Comparison of ENCODE assay signal across 14 cellular contexts in genomic region chr3:133479401-133479800, GRCh38.
DNase-seq lines count a peak whose midpoint lies in the region; FAIRE-seq and TF ChIP-seq lines count a peak whose summit lies in the region.
"Had no signal": no experiment of that assay in that cellular context is flagged by ENCODE, and none has a peak within 500 bp of the region (broad histone marks: within the 10 kb centered on the region; RNA-seq: fewer than 3 reads in every experiment).

No MANE protein-coding gene starts in this region.

- POLR2A ChIA-PET in OCI-LY7 (lab: Charles Lee), result interaction anchor here (0.6 to 12.3 kb wide), 16 partner anchors 8 to 98 kb away, joined by 3 to 196 read pairs (median 8); partner anchors contain the start of gene CDV3
- POLR2A ChIA-PET in HEK293T (lab: Yijun Ruan, JAX), result interaction anchor here (0.6 kb wide), 1 partner anchor 13 kb away, joined by 3 read pairs; no protein-coding TSS in a partner anchor

- H4K20me1 ChIP-seq in OCI-LY7 (ENCODE audit: insufficient read depth, low read length) (no peaks in the 10 kb centered on the region), smooth muscle cell (ENCODE audit: low read depth) (no peaks in the 10 kb centered on the region)

- no peak overlapping the region for H2AFZ ChIP-seq in OCI-LY7 (ENCODE audit: low read length)
- no peak overlapping the region for H2AFZ ChIP-seq in smooth muscle cell (ENCODE audit: low read depth)

- BruUV-seq in OCI-LY7 (replicated peaks; lab: Mats Ljungman, UMichigan), result no TSS peak

- H3K36me3 ChIP-seq in OCI-LY7 (ENCODE audit: insufficient read depth, low read length), result peaks cover 4% of the 10 kb centered on the region; the same call in 1 of the 2 replicates
- no peaks in the 10 kb centered on the region for H3K36me3 ChIP-seq in smooth muscle cell (ENCODE audit: low read depth)
- no peaks in the 10 kb centered on the region for H3K36me3 ChIP-seq in suprapubic skin

- H3K27me3 ChIP-seq in smooth muscle cell (ENCODE audit: low read depth), result no peaks in the 10 kb centered on the region
- no peaks in the 10 kb centered on the region for H3K27me3 ChIP-seq in suprapubic skin

- CTCF ChIA-PET in OCI-LY7 (lab: Charles Lee; ENCODE audit: unreplicated experiment) (interaction anchor here (1.5 to 3.5 kb wide), 4 partner anchors 10 to 94 kb away, joined by 3 to 20 read pairs (median 12); partner anchors contain the start of gene CDV3), HEK293T (lab: Yijun Ruan, JAX) (interaction anchor here (1.0 kb wide), 1 partner anchor 22 kb away, joined by 3 read pairs; no protein-coding TSS in a partner anchor)

- H3K27ac ChIP-seq in OCI-LY7 (ENCODE audit: low read depth, low read length, poor library complexity, severe bottlenecking) (peak overlapping the region; percentile 98), epithelial cell of prostate (peak overlapping the region; percentile 85), smooth muscle cell (ENCODE audit: low read depth) (peak overlapping the region; percentile 24), suprapubic skin (no peak overlapping the region)
- H3K27ac ChIP-seq: SK-N-MC had no signal

- intact Hi-C loops in OCI-LY7 (cut with micrococcal nuclease; ENCODE audit: unreplicated experiment), result no loop called here

- no peak overlapping the region for H3K9ac ChIP-seq in smooth muscle cell (ENCODE audit: low read depth)

- H3K9me2 ChIP-seq in OCI-LY7 (ENCODE audit: insufficient read depth, low read length), result no peaks in the 10 kb centered on the region

- WGBS in smooth muscle cell (ENCODE audit: low lambda C conversion rate), result 75% methylated on average over 2 of the region's 2 CpGs
- 86% methylated on average over 2 of the region's 2 CpGs for WGBS in suprapubic skin

- DNase-seq in GM19239 (ENCODE audit: insufficient read length, low spot score) (no peak), OCI-LY7 (ENCODE audit: low spot score) (no peak), epithelial cell of prostate (ENCODE audit: low read depth, low spot score) (no peak), smooth muscle cell (lab: John Stamatoyannopoulos, UW; ENCODE audit: unreplicated experiment) (no peak), HEK293T (ENCODE audit: extremely low spot score) (no peak), T1000 (lab: John Stamatoyannopoulos, UW) (no peak), suprapubic skin (ENCODE audit: low spot score in 2 of 2) (no peak)
- DNase-seq: GOT3, Kasumi-1, NCI-H187, NCI-H526 treated with DMSO at 0.1 percent for 48 hours, OCI-M1, T-cell had no signal

- FAIRE-seq in GM19239 (lab: Jason Lieb, UNC), result peak; percentile 65

- H3K4me1 ChIP-seq in OCI-LY7 (ENCODE audit: insufficient read depth, low read length, poor library complexity, severe bottlenecking), result peaks cover 66% of the 10 kb centered on the region
- peaks cover 56% of the 10 kb centered on the region for H3K4me1 ChIP-seq in smooth muscle cell (ENCODE audit: low read depth)
- peaks cover 23% of the 10 kb centered on the region for H3K4me1 ChIP-seq in suprapubic skin

- TF ChIP-seq EP300 in suprapubic skin (IDR thresholded peaks at IDR 0.05), result no peak

- TF ChIP-seq POLR2A in suprapubic skin (IDR thresholded peaks at IDR 0.05), result no peak

- no peak for TF ChIP-seq CTCF in OCI-LY7 (conservative IDR thresholded peaks at IDR 0.05; ENCODE audit: low read length)
- no peak for TF ChIP-seq CTCF in smooth muscle cell (IDR thresholded peaks at IDR 0.05; ENCODE audit: borderline replicate concordance, insufficient read depth, poor library complexity, severe bottlenecking)
- TF ChIP-seq CTCF in suprapubic skin (IDR thresholded peaks at IDR 0.05), result no peak

- H3K9me3 ChIP-seq in OCI-LY7 (ENCODE audit: low read length), result peaks cover 8% of the 10 kb centered on the region
- no peaks in the 10 kb centered on the region for H3K9me3 ChIP-seq in smooth muscle cell (replicated peaks; ENCODE audit: low read depth)
- no peaks in the 10 kb centered on the region for H3K9me3 ChIP-seq in suprapubic skin

- H3K79me2 ChIP-seq in OCI-LY7 (ENCODE audit: insufficient read depth, low read depth, low read length) (peaks cover 22% of the 10 kb centered on the region; the same call in 1 of the 2 replicates), smooth muscle cell (ENCODE audit: low read depth) (no peaks in the 10 kb centered on the region)

- H3K4me2 ChIP-seq in OCI-LY7 (ENCODE audit: low read length) (peak overlapping the region; percentile 87), smooth muscle cell (no peak overlapping the region)

- H3F3A ChIP-seq in smooth muscle cell (ENCODE audit: low read depth), result no peaks in the 10 kb centered on the region

- peak overlapping the region; percentile 47 for H3K4me3 ChIP-seq in OCI-LY7 (ENCODE audit: low read depth, low read length, poor library complexity, severe bottlenecking)
- H3K4me3 ChIP-seq in smooth muscle cell, result no peak overlapping the region
- H3K4me3 ChIP-seq in suprapubic skin, result no peak overlapping the region
- H3K4me3 ChIP-seq: SK-N-MC had no signal

TF ChIP-seq in HEK293T, 16 proteins besides CTCF, POLR2A, EP300 and RAD21:
- TF ChIP-seq FOXK2 (IDR thresholded peaks at IDR 0.05) (no peak), FOXA1 (IDR thresholded peaks at IDR 0.05) (no peak), SUZ12 (IDR thresholded peaks at IDR 0.05) (no peak), CTBP1 (IDR thresholded peaks at IDR 0.05; ENCODE audit: borderline replicate concordance) (no peak), SP1 (IDR thresholded peaks at IDR 0.05) (no peak), NFRKB (IDR thresholded peaks at IDR 0.05) (no peak), ZNF384 (IDR thresholded peaks at IDR 0.05) (no peak), LEF1 (IDR thresholded peaks at IDR 0.05; ENCODE audit: borderline replicate concordance) (no peak), PKNOX1 (IDR thresholded peaks at IDR 0.05) (no peak), ELF4 (IDR thresholded peaks at IDR 0.05) (no peak), L3MBTL2 (conservative IDR thresholded peaks at IDR 0.05) (no peak), ARNT (IDR thresholded peaks at IDR 0.05) (no peak), FOXM1 (IDR thresholded peaks at IDR 0.05; ENCODE audit: borderline replicate concordance) (no peak), BHLHE40 (IDR thresholded peaks at IDR 0.05; ENCODE audit: borderline replicate concordance) (no peak), HDGF (IDR thresholded peaks at IDR 0.05; ENCODE audit: borderline replicate concordance) (no peak), TARDBP (IDR thresholded peaks at IDR 0.05) (no peak)
